ENCODE assay signal across 14 cellular contexts in genomic region chr12:120247183-120247582, GRCh38. TPM values are rescaled to one million over a fixed set of nuclear protein-coding genes. Genes with fewer than 3 reads are reported as not detected.
A peak's percentile ranks its signal among the peaks of the same experiment; 100 is the strongest.
DNase-seq lines count a peak whose midpoint lies in the region; ATAC-seq, FAIRE-seq and TF ChIP-seq lines count a peak whose summit lies in the region.
"Had no signal": no experiment of that assay in that cellular context is flagged by ENCODE, and none has a peak within 500 bp of the region (broad histone marks: within the 10 kb centered on the region; RNA-seq: fewer than 3 reads in every experiment).

No MANE protein-coding gene starts in this region.

- H2AFZ ChIP-seq in GM23338: no peak overlapping the region
- H2AFZ ChIP-seq: PC-9 had no signal

- no peaks in the 10 kb centered on the region for H3K36me3 ChIP-seq in A673 (ENCODE audit: insufficient read depth, low read length, poor library complexity, severe bottlenecking)
- H3K36me3 ChIP-seq in esophagus muscularis mucosa: no peaks in the 10 kb centered on the region
- H3K36me3 ChIP-seq in GM23338 (ENCODE audit: insufficient read depth): no peaks in the 10 kb centered on the region

- FAIRE-seq in RCC 7860 (lab: Jason Lieb, UNC): no peak
- FAIRE-seq: H1 had no signal

- no peak overlapping the region for H3K4me3 Mint-ChIP-seq in osteocyte (ENCODE audit: unreplicated experiment)
- H3K4me3 Mint-ChIP-seq in GM23338: no peak overlapping the region
- H3K4me3 Mint-ChIP-seq: stimulated activated naive B cell treated with anti-CD40 and anti-IgM and Interleukin-4, amounts not matched to agents 10 μg/mL and 1 μg/mL and 100 μg/mL, for 72 hours had no signal

- H3K27me3 Mint-ChIP-seq in osteocyte (ENCODE audit: unreplicated experiment) (no peaks in the 10 kb centered on the region), GM23338 (ENCODE audit: insufficient read depth, low read depth, poor library complexity) (peaks cover 3% of the 10 kb centered on the region)

- no TSS peak for BruUV-seq in A673 (replicated peaks; lab: Mats Ljungman, UMichigan)

- TF ChIP-seq CTCF in A673 (conservative IDR thresholded peaks at IDR 0.05; ENCODE audit: low read depth, low read length): no peak
- TF ChIP-seq CTCF in RWPE1 (conservative IDR thresholded peaks at IDR 0.05; ENCODE audit: low read depth): no peak
- no peak for TF ChIP-seq CTCF in esophagus muscularis mucosa (IDR thresholded peaks at IDR 0.05)
- TF ChIP-seq CTCF in osteocyte (IDR thresholded peaks at IDR 0.05): no peak
- TF ChIP-seq CTCF in GM23338 (conservative IDR thresholded peaks at IDR 0.05; ENCODE audit: low read depth in 2 of 2): no peak

- no peaks in the 10 kb centered on the region for H3K9me2 ChIP-seq in GM23338 (ENCODE audit: insufficient read depth)

- intact Hi-C loops in A673 (cut with micrococcal nuclease; ENCODE audit: unreplicated experiment) (no loop called here), esophagus muscularis mucosa (cut with DNase I) (no loop called here)

- H4K20me1 ChIP-seq in GM23338 (replicated peaks; ENCODE audit: insufficient read depth): peaks cover 15% of the 10 kb centered on the region; the same call in 1 of the 2 replicates

- no peak for TF ChIP-seq EP300 in esophagus muscularis mucosa (IDR thresholded peaks at IDR 0.05)

- no peak for ATAC-seq in stimulated activated naive CD8-positive, alpha-beta T cell treated with anti-CD3 and anti-CD28 coated beads, Interleukin-15, Interleukin-2, amounts not matched to agents 100 U/mL and 50 U/mL, for 24 hours
- no peak for ATAC-seq in GM23338
- ATAC-seq in GM18861 (IDR thresholded peaks at IDR 0.05; ENCODE audit: unreplicated experiment): no peak
- ATAC-seq: stimulated activated naive B cell treated with anti-CD40 and anti-IgM and Interleukin-4, amounts not matched to agents 10 μg/mL and 1 μg/mL and 100 μg/mL, for 72 hours had no signal

- no peaks in the 10 kb centered on the region for H3K27me3 ChIP-seq in A673 (replicated peaks; ENCODE audit: insufficient read depth, low read depth, low read length, poor library complexity)
- H3K27me3 ChIP-seq in esophagus muscularis mucosa: no peaks in the 10 kb centered on the region
- H3K27me3 ChIP-seq in GM23338 (ENCODE audit: insufficient read depth): no peaks in the 10 kb centered on the region

- CTCF ChIA-PET in A673 (lab: Charles Lee): interaction anchor here (1.0 kb wide), 1 partner anchor 19 kb away, joined by 3 read pairs; no protein-coding TSS in a partner anchor
- CTCF ChIA-PET in RWPE1 (lab: Yijun Ruan, JAX): interaction anchor here (0.6 to 2.9 kb wide), 4 partner anchors 9 to 19 kb away, joined by 3 to 12 read pairs (median 4); partner anchors contain the start of gene PXN

- H3K36me3 Mint-ChIP-seq in osteocyte (ENCODE audit: unreplicated experiment) (no peaks in the 10 kb centered on the region), GM23338 (ENCODE audit: low read depth) (no peaks in the 10 kb centered on the region; the same call in 2 of the 3 replicates)
- H3K36me3 Mint-ChIP-seq: stimulated activated naive B cell treated with anti-CD40 and anti-IgM and Interleukin-4, amounts not matched to agents 10 μg/mL and 1 μg/mL and 100 μg/mL, for 72 hours had no signal

- DNase-seq in A673 (ENCODE audit: low spot score) (no peak), RWPE1 (ENCODE audit: low spot score) (no peak), esophagus muscularis mucosa (ENCODE audit: extremely low spot score) (no peak), osteocyte (ENCODE audit: extremely low spot score, unreplicated experiment) (no peak), RCC 7860 (ENCODE audit: low spot score) (no peak), GM23338 (ENCODE audit: low spot score) (no peak)
- DNase-seq in stimulated activated naive CD8-positive, alpha-beta T cell treated with anti-CD3 and anti-CD28 coated beads, Interleukin-15, Interleukin-2, amounts not matched to agents 100 U/mL and 50 U/mL, for 24 hours: no peak
- DNase-seq: C1 segment of cervical spinal cord; hypothalamus; PC-9; stimulated activated naive B cell treated with anti-CD40 and anti-IgM and Interleukin-4, amounts not matched to agents 10 μg/mL and 1 μg/mL and 100 μg/mL, for 72 hours had no signal

- peak overlapping the region; percentile 79 for H3K27ac Mint-ChIP-seq in osteocyte (ENCODE audit: unreplicated experiment)
- H3K27ac Mint-ChIP-seq in GM23338: no peak overlapping the region
- H3K27ac Mint-ChIP-seq: stimulated activated naive B cell treated with anti-CD40 and anti-IgM and Interleukin-4, amounts not matched to agents 10 μg/mL and 1 μg/mL and 100 μg/mL, for 72 hours had no signal

- 0 out of 2 replicates have a peak, but pooled peaks cover 3% of the 10 kb centered on the region for H3F3A ChIP-seq in GM23338 (replicated peaks; ENCODE audit: low read depth)

- H3K4me3 ChIP-seq in A673 (ENCODE audit: low read depth, low read length, poor library complexity, severe bottlenecking) (no peak overlapping the region), esophagus muscularis mucosa (peak overlapping the region; percentile 0 to 33 (median 18)), GM23338 (no peak overlapping the region)
- H3K4me3 ChIP-seq: PC-9 had no signal

- POLR2A ChIA-PET in A673 (lab: Charles Lee; ENCODE audit: low non-redundant PET) (interaction anchor here (0.7 kb wide), 1 partner anchor 189 kb away, joined by 4 read pairs; no protein-coding TSS in a partner anchor), RWPE1 (lab: Yijun Ruan, JAX; ENCODE audit: low non-redundant PET) (no interaction called here)

- H3K9me3 ChIP-seq in A673 (ENCODE audit: low read depth, low read length, poor library complexity, severe bottlenecking) (no peaks in the 10 kb centered on the region), esophagus muscularis mucosa (no peaks in the 10 kb centered on the region)

- H3K4me1 Mint-ChIP-seq in osteocyte (ENCODE audit: unreplicated experiment) (peaks cover 73% of the 10 kb centered on the region), GM23338 (peaks cover 41% of the 10 kb centered on the region)

- no peaks in the 10 kb centered on the region for H3K9me3 Mint-ChIP-seq in osteocyte (ENCODE audit: unreplicated experiment)
- no peaks in the 10 kb centered on the region for H3K9me3 Mint-ChIP-seq in GM23338
- H3K9me3 Mint-ChIP-seq: stimulated activated naive B cell treated with anti-CD40 and anti-IgM and Interleukin-4, amounts not matched to agents 10 μg/mL and 1 μg/mL and 100 μg/mL, for 72 hours had no signal

- H3K79me2 ChIP-seq in GM23338 (replicated peaks; ENCODE audit: insufficient read depth): peaks cover 99% of the 10 kb centered on the region

- no peak overlapping the region for H3K4me2 ChIP-seq in GM23338
- H3K4me2 ChIP-seq: KMS-11 had no signal

- H3K27ac ChIP-seq in A673 (ENCODE audit: low read depth, low read length, poor library complexity, severe bottlenecking) (peak overlapping the region; percentile 49), RWPE1 (peak overlapping the region; percentile 91), esophagus muscularis mucosa (replicated peaks in 1 of 4) (peak overlapping the region; percentile 90 to 97 (median 93)), GM23338 (ENCODE audit: low read depth) (no peak overlapping the region)
- H3K27ac ChIP-seq: KMS-11 had no signal

- WGBS in esophagus muscularis mucosa: 63% methylated on average over 3 of the region's 3 CpGs

- TF ChIP-seq POLR2A in esophagus muscularis mucosa (IDR thresholded peaks at IDR 0.05; ENCODE audit: low read depth): no peak

- H3K4me1 ChIP-seq in A673 (ENCODE audit: insufficient read depth, low read length, poor library complexity, severe bottlenecking): peaks cover 38% of the 10 kb centered on the region
- peaks cover 82 to 98% (median 93%) of the 10 kb centered on the region in 4 donors for H3K4me1 ChIP-seq in esophagus muscularis mucosa
- H3K4me1 ChIP-seq in GM23338 (ENCODE audit: insufficient read depth): peaks cover 18% of the 10 kb centered on the region

TF ChIP-seq in GM23338, 12 proteins besides CTCF, POLR2A, EP300 and RAD21 (continues in another document):
- TF ChIP-seq POLR2AphosphoS5 (IDR thresholded peaks at IDR 0.05; ENCODE audit: low read depth): no peak

RNA-seq across cellular contexts. Expression of gene PXN, which starts 18.3 kb away (rescaled TPM):
- total RNA-seq in A673 (2021) (110 and 127 TPM in 2 replicates), esophagus muscularis mucosa (10 to 100 TPM; 51.9 to 89.4 (median 71.9) TPM), osteocyte (76.7 and 79.9 TPM in 2 replicates)
- 69.3 and 76.0 TPM in 2 replicates for total RNA-seq in GM23338 (2014; rRNA removed; shearing (Covaris generic))
- polyA plus RNA-seq in GM23338 (2016; fragmentation: Nextera tagmentation; extraction: Ambion mirVana): 38.4 and 39.0 TPM in 2 replicates

RNA-seq across cellular contexts. Expression of gene RNU4-2, which starts 44.5 kb away (rescaled TPM):
- 2,640 and 2,668 TPM in 2 replicates for total RNA-seq in A673 (2021)
- under 1 TPM in 2 of 4 donors, not detected in 2; under 0.01 TPM for total RNA-seq in esophagus muscularis mucosa
- 6,059 and 6,780 TPM in 2 replicates for total RNA-seq in osteocyte
- under 0.01 TPM in 1 of 2 replicates, not detected in the other for total RNA-seq in GM23338 (2014; rRNA removed; shearing (Covaris generic))
- polyA plus RNA-seq in GM23338 (2016; fragmentation: Nextera tagmentation; extraction: Ambion mirVana): 9.5 TPM in 1 of 2 replicates, not detected in the other

RNA-seq across cellular contexts. Expression of gene RNU4-1, which starts 45.9 kb away (rescaled TPM):
- total RNA-seq in A673 (2021): 1,130 and 1,293 TPM in 2 replicates
- total RNA-seq in esophagus muscularis mucosa: under 1 TPM in 2 of 4 donors, not detected in 2; under 0.01 TPM
- total RNA-seq in osteocyte: 2,875 and 3,252 TPM in 2 replicates
- under 0.01 TPM in 1 of 2 replicates, not detected in the other for total RNA-seq in GM23338 (2014; rRNA removed; shearing (Covaris generic))
- polyA plus RNA-seq in GM23338 (2016; fragmentation: Nextera tagmentation; extraction: Ambion mirVana): 6.0 and 6.4 TPM in 2 replicates

RNA-seq across cellular contexts. Expression of gene RPLP0, which starts 46.3 kb away (rescaled TPM):
- total RNA-seq in A673 (2021): 1,951 and 2,047 TPM in 2 replicates
- 1,000 to 10,000 TPM; 2,092 to 2,985 (median 2,271) TPM for total RNA-seq in esophagus muscularis mucosa
- total RNA-seq in osteocyte: 2,037 TPM in 2 replicates
- 4,855 and 4,916 TPM in 2 replicates for total RNA-seq in GM23338 (2014; rRNA removed; shearing (Covaris generic))
- 2,219 and 2,404 TPM in 2 replicates for polyA plus RNA-seq in GM23338 (2016; fragmentation: Nextera tagmentation; extraction: Ambion mirVana)

RNA-seq across cellular contexts. Expression of gene GCN1, which starts 52.7 kb away (rescaled TPM):
- total RNA-seq in A673 (2021) (129 and 131 TPM in 2 replicates), esophagus muscularis mucosa (10 to 100 TPM; 38.6 to 94.6 (median 49.3) TPM), osteocyte (106 and 115 TPM in 2 replicates)
- 141 and 177 TPM in 2 replicates for total RNA-seq in GM23338 (2014; rRNA removed; shearing (Covaris generic))
- 18.0 and 18.2 TPM in 2 replicates for polyA plus RNA-seq in GM23338 (2016; fragmentation: Nextera tagmentation; extraction: Ambion mirVana)

Comparison
In these comparisons a context has a peak if more than half of its experiments do, and no peak if none do; other contexts are left out.
1. H3K4me3 ChIP-seq: peak in esophagus muscularis mucosa (4 of 4); none in A673 (single experiment) and GM23338 (single experiment).
2. RNA of gene RNU4-2, which starts 44.5 kb away (total RNA-seq): 6,059 to 6,780 TPM in osteocyte and 2,640 to 2,668 TPM in A673; under 0.01 TPM in esophagus muscularis mucosa and under 0.01 TPM in GM23338; every median in the first group is over 1,000 times any median in the second.
3. RNA of gene RNU4-1, which starts 45.9 kb away (total RNA-seq): 2,875 to 3,252 TPM in osteocyte and 1,130 to 1,293 TPM in A673; under 0.01 TPM in esophagus muscularis mucosa and under 0.01 TPM in GM23338; every median in the first group is over 1,000 times any median in the second.